1 cellular context compared by ENCODE assay signal in the genomic region with DNA sequence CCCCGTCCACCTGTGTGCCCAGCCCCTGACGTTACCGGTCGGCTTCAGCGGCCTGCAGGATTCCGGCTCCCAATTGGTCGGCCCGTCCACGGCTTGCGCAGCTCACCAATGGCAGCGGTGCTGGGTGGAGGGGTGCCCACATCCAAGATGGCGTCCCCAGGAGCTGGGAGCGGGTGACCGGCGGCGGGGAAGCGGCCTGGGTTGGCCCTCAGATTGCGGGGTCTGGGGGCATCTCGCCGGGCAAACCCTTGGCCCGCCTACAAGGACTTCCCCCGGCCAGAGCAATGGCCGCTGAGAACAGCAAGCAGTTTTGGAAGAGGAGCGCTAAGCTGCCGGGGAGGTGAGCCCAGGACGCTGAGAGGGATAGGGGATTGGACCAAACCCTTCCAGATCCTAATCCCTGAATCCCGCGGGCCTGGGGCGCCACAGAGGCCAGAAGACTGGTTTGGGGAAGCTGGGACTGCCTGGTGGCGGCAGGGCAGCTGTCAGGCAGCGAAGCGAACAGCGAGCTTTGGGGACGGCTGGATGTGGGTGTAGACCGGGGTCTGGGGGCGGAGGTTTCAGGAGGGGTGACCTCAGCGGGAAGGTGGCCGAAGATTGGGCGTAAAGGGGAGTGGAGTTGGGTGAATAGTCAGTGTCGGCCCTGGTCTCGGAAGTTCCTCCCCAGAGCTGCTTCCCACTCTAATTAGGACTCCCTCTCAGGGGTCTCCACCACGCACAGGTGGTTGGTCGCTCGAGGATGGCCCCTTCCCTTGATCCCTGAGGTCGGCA.
TF ChIP-seq lines count a peak whose summit lies in the region.

Gene TBC1D22B, plus strand, starts transcription at position 139 of the 771 bp plus-strand sequence. Its CDS starts 146 bp downstream, at position 285.
Gene TMEM217, minus strand, starts transcription at position 511 of the 771 bp plus-strand sequence. CDS start 39,114 bp downstream, outside the sequence.

TF ChIP-seq in WTC11, 78 proteins besides CTCF, POLR2A, EP300 and RAD21 (continued from another document):
- TF ChIP-seq, protein P1, sequence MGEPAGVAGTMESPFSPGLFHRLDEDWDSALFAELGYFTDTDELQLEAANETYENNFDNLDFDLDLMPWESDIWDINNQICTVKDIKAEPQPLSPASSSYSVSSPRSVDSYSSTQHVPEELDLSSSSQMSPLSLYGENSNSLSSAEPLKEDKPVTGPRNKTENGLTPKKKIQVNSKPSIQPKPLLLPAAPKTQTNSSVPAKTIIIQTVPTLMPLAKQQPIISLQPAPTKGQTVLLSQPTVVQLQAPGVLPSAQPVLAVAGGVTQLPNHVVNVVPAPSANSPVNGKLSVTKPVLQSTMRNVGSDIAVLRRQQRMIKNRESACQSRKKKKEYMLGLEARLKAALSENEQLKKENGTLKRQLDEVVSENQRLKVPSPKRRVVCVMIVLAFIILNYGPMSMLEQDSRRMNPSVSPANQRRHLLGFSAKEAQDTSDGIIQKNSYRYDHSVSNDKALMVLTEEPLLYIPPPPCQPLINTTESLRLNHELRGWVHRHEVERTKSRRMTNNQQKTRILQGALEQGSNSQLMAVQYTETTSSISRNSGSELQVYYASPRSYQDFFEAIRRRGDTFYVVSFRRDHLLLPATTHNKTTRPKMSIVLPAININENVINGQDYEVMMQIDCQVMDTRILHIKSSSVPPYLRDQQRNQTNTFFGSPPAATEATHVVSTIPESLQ (CRISPR knock-in tag; IDR thresholded peaks at IDR 0.05): no peak
- TF ChIP-seq TEAD4 (CRISPR knock-in tag; IDR thresholded peaks at IDR 0.05) (no peak), ZNF416 (CRISPR knock-in tag; IDR thresholded peaks at IDR 0.05) (no peak), RORB (CRISPR knock-in tag; IDR thresholded peaks at IDR 0.05) (no peak), ZNF512 (CRISPR knock-in tag; IDR thresholded peaks at IDR 0.05; ENCODE audit: borderline replicate concordance) (no peak), GTF2I (CRISPR knock-in tag; conservative IDR thresholded peaks at IDR 0.05) (no peak), ZNF317 (CRISPR knock-in tag; IDR thresholded peaks at IDR 0.05; ENCODE audit: borderline replicate concordance, low read depth) (no peak), HMGA2 (CRISPR knock-in tag; IDR thresholded peaks at IDR 0.05) (no peak; the same call in 1 of the 2 replicates), NR2C2 (CRISPR knock-in tag; IDR thresholded peaks at IDR 0.05) (no peak), ZNF396 (CRISPR knock-in tag; IDR thresholded peaks at IDR 0.05; ENCODE audit: borderline replicate concordance) (no peak), NFE2L1 (CRISPR knock-in tag; IDR thresholded peaks at IDR 0.05) (0 out of 2 replicates have a peak, but pooled peaks have one; percentile 59), RELA (CRISPR knock-in tag; IDR thresholded peaks at IDR 0.05; ENCODE audit: borderline replicate concordance) (no peak), ZNF423 (CRISPR knock-in tag; IDR thresholded peaks at IDR 0.05) (no peak)
- TF ChIP-seq, protein P2, sequence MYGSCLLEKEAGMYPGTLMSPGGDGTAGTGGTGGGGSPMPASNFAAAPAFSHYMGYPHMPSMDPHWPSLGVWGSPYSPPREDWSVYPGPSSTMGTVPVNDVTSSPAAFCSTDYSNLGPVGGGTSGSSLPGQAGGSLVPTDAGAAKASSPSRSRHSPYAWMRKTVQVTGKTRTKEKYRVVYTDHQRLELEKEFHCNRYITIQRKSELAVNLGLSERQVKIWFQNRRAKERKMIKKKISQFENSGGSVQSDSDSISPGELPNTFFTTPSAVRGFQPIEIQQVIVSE (CRISPR knock-in tag; IDR thresholded peaks at IDR 0.05; ENCODE audit: borderline replicate concordance): no peak
